In genomic region chr20:48671141-48671540, GRCh38 we compare ENCODE assay signal across 21 cellular contexts.
DNase-seq lines count a peak whose midpoint lies in the region; ATAC-seq and TF ChIP-seq lines count a peak whose summit lies in the region.
"Had no signal": no experiment of that assay in that cellular context is flagged by ENCODE, and none has a peak within 500 bp of the region (broad histone marks: within the 10 kb centered on the region; RNA-seq: fewer than 3 reads in every experiment).

No MANE protein-coding gene starts in this region.

- no peak overlapping the region for H3K4me3 Mint-ChIP-seq in activated T-cell treated with anti-CD3 and anti-CD28 coated beads, Interleukin-2, amount 50 U/mL, for 72 hours
- no peak overlapping the region for H3K4me3 Mint-ChIP-seq in activated T-cell treated with anti-CD3 and anti-CD28 coated beads, Interleukin-2, amount 50 U/mL, for 4 hours
- no peak overlapping the region for H3K4me3 Mint-ChIP-seq in activated CD8-positive, alpha-beta T cell treated with anti-CD3 and anti-CD28 coated beads for 36 hours
- peak overlapping the region; percentile 49 for H3K4me3 Mint-ChIP-seq in endothelial cell (ENCODE audit: unreplicated experiment)

- intact Hi-C loops in activated CD8-positive, alpha-beta T cell treated with anti-CD3 and anti-CD28 coated beads for 36 hours (cut with micrococcal nuclease): no loop called here

- POLR2A ChIA-PET in activated CD8-positive, alpha-beta T cell treated with anti-CD3 and anti-CD28 coated beads for 36 hours (lab: Charles Lee): no interaction called here

- peaks cover 0 to 9% of the 10 kb centered on the region in 2 donors for H3K36me3 Mint-ChIP-seq in activated T-cell treated with anti-CD3 and anti-CD28 coated beads, Interleukin-2, amount 50 U/mL, for 72 hours (ENCODE audit: insufficient read depth in 2 of 2)
- peaks cover 39% of the 10 kb centered on the region for H3K36me3 Mint-ChIP-seq in activated T-cell treated with anti-CD3 and anti-CD28 coated beads, Interleukin-2, amount 50 U/mL, for 4 hours (ENCODE audit: insufficient read depth)
- peaks cover 53% of the 10 kb centered on the region for H3K36me3 Mint-ChIP-seq in activated CD8-positive, alpha-beta T cell treated with anti-CD3 and anti-CD28 coated beads for 36 hours (ENCODE audit: low read depth)
- peaks cover 75% of the 10 kb centered on the region for H3K36me3 Mint-ChIP-seq in endothelial cell (ENCODE audit: low read depth, unreplicated experiment)

- CTCF ChIA-PET in activated CD8-positive, alpha-beta T cell treated with anti-CD3 and anti-CD28 coated beads for 36 hours (lab: Charles Lee): interaction anchor here (0.9 to 1.5 kb wide), 2 partner anchors 8 to 14 kb away, joined by 3 to 5 read pairs; no protein-coding TSS in a partner anchor

- H3K4me1 Mint-ChIP-seq in activated T-cell treated with anti-CD3 and anti-CD28 coated beads, Interleukin-2, amount 50 U/mL, for 72 hours (ENCODE audit: low read depth): peaks cover 4% of the 10 kb centered on the region
- H3K4me1 Mint-ChIP-seq in activated T-cell treated with anti-CD3 and anti-CD28 coated beads, Interleukin-2, amount 50 U/mL, for 4 hours (ENCODE audit: low read depth): peaks cover 3% of the 10 kb centered on the region
- peaks cover 8% of the 10 kb centered on the region for H3K4me1 Mint-ChIP-seq in activated CD8-positive, alpha-beta T cell treated with anti-CD3 and anti-CD28 coated beads for 36 hours (ENCODE audit: low read depth)
- peaks cover 30% of the 10 kb centered on the region for H3K4me1 Mint-ChIP-seq in endothelial cell (ENCODE audit: unreplicated experiment)

- H3K27me3 Mint-ChIP-seq in activated T-cell treated with anti-CD3 and anti-CD28 coated beads, Interleukin-2, amount 50 U/mL, for 72 hours (ENCODE audit: low read depth): no peaks in the 10 kb centered on the region
- H3K27me3 Mint-ChIP-seq in activated T-cell treated with anti-CD3 and anti-CD28 coated beads, Interleukin-2, amount 50 U/mL, for 4 hours (ENCODE audit: low read depth): no peaks in the 10 kb centered on the region
- no peaks in the 10 kb centered on the region for H3K27me3 Mint-ChIP-seq in activated CD8-positive, alpha-beta T cell treated with anti-CD3 and anti-CD28 coated beads for 36 hours
- peaks cover 34% of the 10 kb centered on the region for H3K27me3 Mint-ChIP-seq in endothelial cell (ENCODE audit: unreplicated experiment)

- no peak for ATAC-seq in activated T-cell treated with anti-CD3 and anti-CD28 coated beads, Interleukin-2, amount 50 U/mL, for 72 hours (replicated peaks in 1 of 2)
- no peak for ATAC-seq in activated T-cell treated with anti-CD3 and anti-CD28 coated beads, Interleukin-2, amount 50 U/mL, for 4 hours
- no peak for ATAC-seq in activated CD8-positive, alpha-beta T cell treated with anti-CD3 and anti-CD28 coated beads for 36 hours
- no peak for ATAC-seq in HG02678 (IDR thresholded peaks at IDR 0.05; ENCODE audit: unreplicated experiment)
- no peak for ATAC-seq in HG02571 (IDR thresholded peaks at IDR 0.05; ENCODE audit: unreplicated experiment)
- no peak for ATAC-seq in HG03457 (IDR thresholded peaks at IDR 0.05; ENCODE audit: unreplicated experiment)
- ATAC-seq: Panc1 had no signal

- H3K27ac Mint-ChIP-seq in activated T-cell treated with anti-CD3 and anti-CD28 coated beads, Interleukin-2, amount 50 U/mL, for 72 hours: peak overlapping the region; percentile 31
- H3K27ac Mint-ChIP-seq in activated CD8-positive, alpha-beta T cell treated with anti-CD3 and anti-CD28 coated beads for 36 hours: peak overlapping the region; percentile 43
- no peak overlapping the region for H3K27ac Mint-ChIP-seq in endothelial cell (ENCODE audit: unreplicated experiment)

- peak overlapping the region; percentile 84 for H3K27ac ChIP-seq in substantia nigra (ENCODE audit: low read depth, low read length, poor library complexity, severe bottlenecking)
- H3K27ac ChIP-seq: C4-2B had no signal

- H3K9me3 Mint-ChIP-seq in activated T-cell treated with anti-CD3 and anti-CD28 coated beads, Interleukin-2, amount 50 U/mL, for 72 hours: no peaks in the 10 kb centered on the region
- H3K9me3 Mint-ChIP-seq in activated T-cell treated with anti-CD3 and anti-CD28 coated beads, Interleukin-2, amount 50 U/mL, for 4 hours: no peaks in the 10 kb centered on the region
- H3K9me3 Mint-ChIP-seq in activated CD8-positive, alpha-beta T cell treated with anti-CD3 and anti-CD28 coated beads for 36 hours: no peaks in the 10 kb centered on the region
- peaks cover 3% of the 10 kb centered on the region for H3K9me3 Mint-ChIP-seq in endothelial cell (ENCODE audit: unreplicated experiment)

- TF ChIP-seq CTCF in activated CD8-positive, alpha-beta T cell treated with anti-CD3 and anti-CD28 coated beads for 36 hours (IDR thresholded peaks at IDR 0.05): no peak
- no peak for TF ChIP-seq CTCF in endothelial cell (IDR thresholded peaks at IDR 0.05; ENCODE audit: unreplicated experiment)

- no peak for DNase-seq in activated T-cell treated with anti-CD3 and anti-CD28 coated beads, Interleukin-2, amount 50 U/mL, for 72 hours
- no peak for DNase-seq in activated T-cell treated with anti-CD3 and anti-CD28 coated beads, Interleukin-2, amount 50 U/mL, for 4 hours
- no peak for DNase-seq in activated CD8-positive, alpha-beta T cell treated with anti-CD3 and anti-CD28 coated beads for 36 hours
- DNase-seq in endothelial cell (ENCODE audit: low spot score) (no peak), substantia nigra (lab: John Stamatoyannopoulos, UW) (no peak)
- DNase-seq: AML-193, DMS53, GDM1, IMR-90, NCI-H1105 treated with DMSO at 0.1 percent for 48 hours, NCI-H1694, NCI-H2081 treated with DMSO at 0.1 percent for 48 hours, NCI-H2171 treated with DMSO at 0.1 percent for 48 hours, NCI-H524 treated with DMSO at 0.1 percent for 48 hours, NCI-H82, SIG-M5 had no signal
